Comparison of ENCODE assay signal across 15 cellular contexts in genomic region chr4:102713096-102713495, GRCh38. TPM values are rescaled to one million over a fixed set of nuclear protein-coding genes. Genes with fewer than 3 reads are reported as not detected.
DNase-seq lines count a peak whose midpoint lies in the region; ATAC-seq and TF ChIP-seq lines count a peak whose summit lies in the region.
"Had no signal": no experiment of that assay in that cellular context is flagged by ENCODE, and none has a peak within 500 bp of the region (broad histone marks: within the 10 kb centered on the region; RNA-seq: fewer than 3 reads in every experiment).

No MANE protein-coding gene starts in this region.

- H4K91ac ChIP-seq in trophoblast cell (ENCODE audit: low read depth, low read length): no peak overlapping the region

- H2AFZ ChIP-seq in trophoblast cell (ENCODE audit: insufficient read depth, low read length, poor library complexity): no peak overlapping the region

- H3K27ac ChIP-seq in RWPE1 (no peak overlapping the region), trophoblast cell (ENCODE audit: low read depth, low read length) (peak overlapping the region; percentile 80), Peyer's patch (no peak overlapping the region)

- H3K27me3 Mint-ChIP-seq in activated T-helper 2 cell treated with anti-CD3 and anti-CD28 coated beads, Interferon-gamma antibody, Interleukin-2, Interleukin-4, amounts not matched to agents 10 μg/mL and 5 μg/mL and 100 μg/mL, durations not matched to agents 14 hours and 24 hours and 36 hours (ENCODE audit: low read depth): no peaks in the 10 kb centered on the region
- no peaks in the 10 kb centered on the region for H3K27me3 Mint-ChIP-seq in activated T-cell treated with anti-CD3 and anti-CD28 coated beads, Interleukin-2, amount 50 U/mL, for 4 hours (ENCODE audit: low read depth)

- no peak for TF ChIP-seq POLR2A in Peyer's patch (IDR thresholded peaks at IDR 0.05)

- no peak overlapping the region for H3K4ac ChIP-seq in trophoblast cell (ENCODE audit: low read depth, low read length)

- peaks cover 4% of the 10 kb centered on the region for H3K9me3 Mint-ChIP-seq in activated T-helper 2 cell treated with anti-CD3 and anti-CD28 coated beads, Interferon-gamma antibody, Interleukin-2, Interleukin-4, amounts not matched to agents 10 μg/mL and 5 μg/mL and 100 μg/mL, durations not matched to agents 14 hours and 24 hours and 36 hours
- H3K9me3 Mint-ChIP-seq in activated T-cell treated with anti-CD3 and anti-CD28 coated beads, Interleukin-2, amount 50 U/mL, for 4 hours: no peaks in the 10 kb centered on the region

- H4K12ac ChIP-seq in trophoblast cell (ENCODE audit: low read depth, low read length): no peak overlapping the region

- no peaks in the 10 kb centered on the region for H3K4me1 Mint-ChIP-seq in activated T-helper 2 cell treated with anti-CD3 and anti-CD28 coated beads, Interferon-gamma antibody, Interleukin-2, Interleukin-4, amounts not matched to agents 10 μg/mL and 5 μg/mL and 100 μg/mL, durations not matched to agents 14 hours and 24 hours and 36 hours (ENCODE audit: low read depth)
- H3K4me1 Mint-ChIP-seq in activated T-cell treated with anti-CD3 and anti-CD28 coated beads, Interleukin-2, amount 50 U/mL, for 4 hours (ENCODE audit: low read depth): no peaks in the 10 kb centered on the region

- TF ChIP-seq CTCF in RWPE1 (conservative IDR thresholded peaks at IDR 0.05; ENCODE audit: low read depth) (no peak), Peyer's patch (IDR thresholded peaks at IDR 0.05) (no peak)

- peaks cover 3% of the 10 kb centered on the region for H3K79me2 ChIP-seq in trophoblast cell (ENCODE audit: control insufficient read depth, insufficient read depth, low read length, poor library complexity)

- CTCF ChIA-PET in RWPE1 (lab: Yijun Ruan, JAX): no interaction called here

- no peak overlapping the region for H3K18ac ChIP-seq in trophoblast cell (ENCODE audit: low read length)

- H3K36me3 ChIP-seq in trophoblast cell (ENCODE audit: control insufficient read depth in 1 of 2, insufficient read depth in 2 of 2, low read length in 2 of 2) (peaks cover 4 to 6% of the 10 kb centered on the region in 2 experiments), Peyer's patch (no peaks in the 10 kb centered on the region)

- no CpG with 5 or more reads among the region's 3 CpGs for WGBS in trophoblast cell (ENCODE audit: extremely low coverage, insufficient coverage, insufficient read length)

- no peak overlapping the region for H3K4me3 ChIP-seq in trophoblast cell (ENCODE audit: low read depth, low read length)
- H3K4me3 ChIP-seq in Peyer's patch: no peak overlapping the region

- H3K9me3 ChIP-seq in trophoblast cell (ENCODE audit: insufficient read depth, low read depth, low read length) (no peaks in the 10 kb centered on the region), Peyer's patch (no peaks in the 10 kb centered on the region)

- H2AK5ac ChIP-seq in trophoblast cell (ENCODE audit: low read length): no peak overlapping the region

- ATAC-seq in GM21447 (IDR thresholded peaks at IDR 0.05; ENCODE audit: unreplicated experiment): no peak
- no peak for ATAC-seq in activated T-cell treated with anti-CD3 and anti-CD28 coated beads, Interleukin-2, amount 50 U/mL, for 4 hours
- ATAC-seq: activated CD4-positive, CD25-positive, alpha-beta regulatory T cell treated with anti-CD3 and anti-CD28 coated beads, Interleukin-2, amount 50 U/mL, for 24 hours had no signal

- H3K4me2 ChIP-seq in trophoblast cell (ENCODE audit: low read length): no peak overlapping the region

- H3K23ac ChIP-seq in trophoblast cell (ENCODE audit: low read length): no peak overlapping the region

- H3K79me1 ChIP-seq in trophoblast cell (ENCODE audit: low read length): peaks cover 24% of the 10 kb centered on the region

- H3K27ac Mint-ChIP-seq in activated T-helper 2 cell treated with anti-CD3 and anti-CD28 coated beads, Interferon-gamma antibody, Interleukin-2, Interleukin-4, amounts not matched to agents 10 μg/mL and 5 μg/mL and 100 μg/mL, durations not matched to agents 14 hours and 24 hours and 36 hours: no peak overlapping the region

- H2BK120ac ChIP-seq in trophoblast cell (ENCODE audit: insufficient read depth, low read length, poor library complexity): no peak overlapping the region

- H3K4me1 ChIP-seq in trophoblast cell (ENCODE audit: control insufficient read depth in 1 of 2, insufficient read depth in 2 of 2, low read length in 2 of 2) (peaks cover 8 to 15% of the 10 kb centered on the region in 2 experiments), Peyer's patch (no peaks in the 10 kb centered on the region)

- H3K27me3 ChIP-seq in trophoblast cell (ENCODE audit: insufficient read depth, low read length) (no peaks in the 10 kb centered on the region), Peyer's patch (no peaks in the 10 kb centered on the region)

- intact Hi-C loops in activated T-helper 2 cell treated with anti-CD3 and anti-CD28 coated beads, Interferon-gamma antibody, Interleukin-2, Interleukin-4, amounts not matched to agents 10 μg/mL and 5 μg/mL and 100 μg/mL, durations not matched to agents 14 hours and 24 hours and 36 hours (cut with micrococcal nuclease): no loop called here

- POLR2A ChIA-PET in RWPE1 (lab: Yijun Ruan, JAX; ENCODE audit: low non-redundant PET): no interaction called here

- peaks cover 14% of the 10 kb centered on the region for H3K36me3 Mint-ChIP-seq in activated T-helper 2 cell treated with anti-CD3 and anti-CD28 coated beads, Interferon-gamma antibody, Interleukin-2, Interleukin-4, amounts not matched to agents 10 μg/mL and 5 μg/mL and 100 μg/mL, durations not matched to agents 14 hours and 24 hours and 36 hours (ENCODE audit: low read depth)
- H3K36me3 Mint-ChIP-seq in activated T-cell treated with anti-CD3 and anti-CD28 coated beads, Interleukin-2, amount 50 U/mL, for 4 hours (ENCODE audit: insufficient read depth): peaks cover 38% of the 10 kb centered on the region

- peak; percentile 70 for DNase-seq in EH (ENCODE audit: low read depth)
- peak; percentile 23 for DNase-seq in RWPE1 (ENCODE audit: low spot score)
- DNase-seq in fibroblast of peridontal ligament (ENCODE audit: extremely low read depth): peak; percentile 44
- peak in 1 of 2 donors; percentile 69 for DNase-seq in trophoblast cell
- DNase-seq in Peyer's patch: no peak
- no peak for DNase-seq in activated T-helper 2 cell treated with anti-CD3 and anti-CD28 coated beads, Interferon-gamma antibody, Interleukin-2, Interleukin-4, amounts not matched to agents 10 μg/mL and 5 μg/mL and 100 μg/mL, durations not matched to agents 14 hours and 24 hours and 36 hours (ENCODE audit: low spot score)
- DNase-seq in activated T-cell treated with anti-CD3 and anti-CD28 coated beads, Interleukin-2, amount 50 U/mL, for 4 hours: no peak
- DNase-seq: activated T-cell treated with anti-CD3 and anti-CD28 coated beads, Interleukin-2, amount 50 U/mL, for 1 hour; C1 segment of cervical spinal cord; Karpas-422; midbrain; NCI-H2081; NK-92 treated with Interleukin-12 subunit alpha and Interleukin-12 subunit beta, amount 100 ng/mL, for 24 hours had no signal

- H2BK12ac ChIP-seq in trophoblast cell (ENCODE audit: low read length): no peak overlapping the region

- H3K9ac ChIP-seq in trophoblast cell (ENCODE audit: low read length): no peak overlapping the region

- H3K4me3 Mint-ChIP-seq in activated T-helper 2 cell treated with anti-CD3 and anti-CD28 coated beads, Interferon-gamma antibody, Interleukin-2, Interleukin-4, amounts not matched to agents 10 μg/mL and 5 μg/mL and 100 μg/mL, durations not matched to agents 14 hours and 24 hours and 36 hours (ENCODE audit: low read depth): no peak overlapping the region
- H3K4me3 Mint-ChIP-seq in activated T-cell treated with anti-CD3 and anti-CD28 coated beads, Interleukin-2, amount 50 U/mL, for 4 hours: no peak overlapping the region

- H4K8ac ChIP-seq in trophoblast cell (ENCODE audit: low read depth, low read length): no peak overlapping the region

- no peak overlapping the region for H3K14ac ChIP-seq in trophoblast cell (ENCODE audit: low read length)

- H2BK5ac ChIP-seq in trophoblast cell (ENCODE audit: low read depth, low read length, poor library complexity): no peak overlapping the region

RNA-seq across cellular contexts. Expression of gene MANBA, which starts 47.7 kb away (rescaled TPM):
- polyA plus RNA-seq in trophoblast cell (2013): 113 and 115 TPM in 2 replicates
- total RNA-seq in Peyer's patch: 10 to 100 TPM; 23.3 to 54.5 (median 33.6) TPM
- 9.4 and 11.3 TPM in 2 replicates for total RNA-seq in activated T-helper 2 cell treated with anti-CD3 and anti-CD28 coated beads, Interferon-gamma antibody, Interleukin-2, Interleukin-4, amounts not matched to agents 10 μg/mL and 5 μg/mL and 100 μg/mL, durations not matched to agents 14 hours and 24 hours and 36 hours
- 1 to 10 TPM; 2.6 to 4.6 (median 2.7) TPM for total RNA-seq in activated T-cell treated with anti-CD3 and anti-CD28 coated beads, Interleukin-2, amount 50 U/mL, for 4 hours

Comparison
In these comparisons a context has a peak if more than half of its experiments do, and no peak if none do; other contexts are left out.
1. DNase-seq: peak in EH (single experiment), RWPE1 (single experiment) and fibroblast of peridontal ligament (single experiment); none in Peyer's patch (0 of 3), activated T-helper 2 cell treated with anti-CD3 and anti-CD28 coated beads, Interferon-gamma antibody, Interleukin-2, Interleukin-4, amounts not matched to agents 10 μg/mL and 5 μg/mL and 100 μg/mL, durations not matched to agents 14 hours and 24 hours and 36 hours (single experiment) and activated T-cell treated with anti-CD3 and anti-CD28 coated beads, Interleukin-2, amount 50 U/mL, for 4 hours (single experiment).